In genomic region chr2:33216508-33217182, GRCh38 we compare ENCODE assay signal across 12 cellular contexts.
DNase-seq lines count a peak whose midpoint lies in the region; ATAC-seq and TF ChIP-seq lines count a peak whose summit lies in the region.
"Had no signal": no experiment of that assay in that cellular context is flagged by ENCODE, and none has a peak within 500 bp of the region (broad histone marks: within the 10 kb centered on the region; RNA-seq: fewer than 3 reads in every experiment).

No MANE protein-coding gene starts in this region.

- intact Hi-C loops in left lung (cut with DNase I), result loop anchor here in 1 of 2 donors (10.0 kb wide), 1 partner anchor 52 kb away; no protein-coding TSS in a partner anchor

- H3K27me3 ChIP-seq in left lung (no peaks in the 10 kb centered on the region), stomach smooth muscle (ENCODE audit: control insufficient read depth in 1 of 2, insufficient read depth in 2 of 2, low read length in 2 of 2) (no peaks in the 10 kb centered on the region)

- no peaks in the 10 kb centered on the region for H3K36me3 ChIP-seq in left lung
- peaks cover 0 to 2% of the 10 kb centered on the region in 2 donors for H3K36me3 ChIP-seq in stomach smooth muscle (ENCODE audit: control insufficient read depth in 2 of 2, insufficient read depth in 2 of 2, low read length in 2 of 2)

- no peaks in the 10 kb centered on the region for H3K9me3 Mint-ChIP-seq in immature natural killer cell

- H3K36me3 Mint-ChIP-seq in immature natural killer cell, result no peaks in the 10 kb centered on the region

- H3K4me1 ChIP-seq in left lung (peaks cover 0 to 4% of the 10 kb centered on the region in 2 donors), stomach smooth muscle (ENCODE audit: control insufficient read depth, insufficient read depth, low read length) (peaks cover 36% of the 10 kb centered on the region)

- no peak overlapping the region for H3K27ac Mint-ChIP-seq in immature natural killer cell

- no peak for TF ChIP-seq CTCF in epithelial cell of esophagus (IDR thresholded peaks at IDR 0.05; ENCODE audit: insufficient read depth, low read depth, low read length, missing control alignments)
- no peak for TF ChIP-seq CTCF in left lung (IDR thresholded peaks at IDR 0.05)

- peaks cover 0 to 2% (median 0%) of the 10 kb centered on the region in 3 donors for H3K27me3 Mint-ChIP-seq in immature natural killer cell (ENCODE audit: low read depth in 3 of 3)

- no peak overlapping the region for H3K9ac ChIP-seq in stomach smooth muscle (ENCODE audit: low read length in 2 of 2)

- H3K4me1 Mint-ChIP-seq in immature natural killer cell, result peaks cover 0 to 9% of the 10 kb centered on the region in 2 donors

- H3K4me3 Mint-ChIP-seq in immature natural killer cell, result no peak overlapping the region

- H3K27ac ChIP-seq in left lung (no peak overlapping the region), stomach smooth muscle (ENCODE audit: low read length) (peak overlapping the region; percentile 64)

- H3K9me3 ChIP-seq in left lung, result no peaks in the 10 kb centered on the region
- no peaks in the 10 kb centered on the region for H3K9me3 ChIP-seq in stomach smooth muscle (ENCODE audit: control insufficient read depth in 2 of 2, low read length in 2 of 2)

- H3K4me3 ChIP-seq in epithelial cell of esophagus (ENCODE audit: low read length), result no peak overlapping the region
- no peak overlapping the region for H3K4me3 ChIP-seq in left lung
- H3K4me3 ChIP-seq in stomach smooth muscle (ENCODE audit: low read length in 2 of 2), result peak overlapping the region in 1 of 2 donors; percentile 3
- H3K4me3 ChIP-seq: GM12878 had no signal

- ATAC-seq in left lung, result peak; percentile 9
- ATAC-seq: GM12878 had no signal

- DNase-seq in HCEC 1CT, result peak; percentile 43
- peak; percentile 55 for DNase-seq in epithelial cell of esophagus (ENCODE audit: low read depth)
- no peak for DNase-seq in left lung
- DNase-seq in stimulated activated naive CD4-positive, alpha-beta T cell treated with Interleukin-2 at 50 U/mL for 16 hours (lab: John Stamatoyannopoulos, UW), result no peak
- no peak for DNase-seq in HT-29 (ENCODE audit: low spot score)
- no peak for DNase-seq in immature natural killer cell
- no peak for DNase-seq in NCI-H2196 treated with DMSO at 0.1 percent for 48 hours (lab: John Stamatoyannopoulos, UW; ENCODE audit: unreplicated experiment)
- DNase-seq: activated CD8-positive, alpha-beta memory T cell treated with anti-CD3 and anti-CD28 coated beads, Interleukin-2, amount 50 U/mL, for 4 hours; foreskin melanocyte; NCI-H2227 treated with DMSO at 0.1 percent for 48 hours had no signal

Comparison
In these comparisons a context has a peak if more than half of its experiments do, and no peak if none do; other contexts are left out.
1. DNase-seq: peak in HCEC 1CT (single experiment) and epithelial cell of esophagus (single experiment); none in left lung (0 of 2), stimulated activated naive CD4-positive, alpha-beta T cell treated with Interleukin-2 at 50 U/mL for 16 hours (single experiment), HT-29 (single experiment), immature natural killer cell (0 of 3) and NCI-H2196 treated with DMSO at 0.1 percent for 48 hours (single experiment).